23 cellular contexts compared by ENCODE assay signal in the genomic region with DNA sequence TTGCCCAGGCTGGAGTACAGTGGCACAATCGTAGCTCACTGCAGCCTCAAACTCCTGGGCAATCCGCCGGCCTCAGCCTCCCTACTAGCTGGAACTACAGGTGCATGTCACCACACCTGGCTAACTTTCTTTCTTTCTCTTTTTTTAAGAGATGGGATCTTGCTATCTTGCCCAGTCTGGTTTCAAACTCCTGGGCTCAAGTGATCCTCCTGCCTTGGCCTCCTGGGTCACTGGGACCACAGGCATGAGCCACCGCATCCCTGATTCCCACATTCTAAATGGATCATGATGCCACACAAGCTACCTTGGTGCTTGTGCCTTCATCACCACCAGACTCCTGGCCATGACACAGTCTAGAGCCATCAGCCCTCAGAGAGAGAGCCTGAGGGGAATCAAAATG. TPM values are rescaled to one million over a fixed set of nuclear protein-coding genes. Genes with fewer than 3 reads are reported as not detected.
DNase-seq lines count a peak whose midpoint lies in the region; ATAC-seq, FAIRE-seq and TF ChIP-seq lines count a peak whose summit lies in the region.
"Had no signal": no experiment of that assay in that cellular context is flagged by ENCODE, and none has a peak within 500 bp of the region (broad histone marks: within the 10 kb centered on the region; RNA-seq: fewer than 3 reads in every experiment).

No MANE protein-coding gene starts in this region.

- FAIRE-seq in K562 (lab: Jason Lieb, UNC) (no peak), kidney (lab: Jason Lieb, UNC) (no peak), small intestine (lab: Jason Lieb, UNC) (no peak)
- FAIRE-seq: GM12892, GM19239 had no signal

- H3K4me1 ChIP-seq in K562 (replicated peaks in 1 of 2; ENCODE audit: control insufficient read depth in 2 of 2, insufficient read depth in 2 of 2, low read length in 2 of 2) (0 out of 5 replicates have a peak, but pooled peaks cover 0 to 2% of the 10 kb centered on the region in 2 experiments), kidney (ENCODE audit: control insufficient read depth in 1 of 2, insufficient read depth in 1 of 2, low read depth in 1 of 2, low read length in 2 of 2) (peaks cover 30 to 64% of the 10 kb centered on the region in 2 donors), small intestine (ENCODE audit: control insufficient read depth in 2 of 2, insufficient read depth in 1 of 2, low read depth in 1 of 2, low read length in 1 of 2) (peaks cover 2% of the 10 kb centered on the region in 2 donors)

- TF ChIP-seq POLR2A in K562 (conservative IDR thresholded peaks at IDR 0.05) = no peak

- POLR2A ChIA-PET in K562 (lab: Yijun Ruan, JAX) = interaction anchor here (0.6 to 1.2 kb wide), 2 partner anchors 30 to 337 kb away, joined by 3 read pairs; no protein-coding TSS in a partner anchor

- TF ChIP-seq CTCF in VCaP (conservative IDR thresholded peaks at IDR 0.05) (no peak), K562 (IDR thresholded peaks at IDR 0.05 in 2 of 3, conservative IDR thresholded peaks at IDR 0.05 in 1 of 3; ENCODE audit: insufficient read depth in 2 of 3, low read depth in 1 of 3, low read length in 3 of 3) (no peak), kidney (IDR thresholded peaks at IDR 0.05; ENCODE audit: borderline replicate concordance, extremely low read depth, insufficient read depth) (no peak)

- TF ChIP-seq RAD21 in K562 (CRISPR knock-in tag; conservative IDR thresholded peaks at IDR 0.05 in 1 of 2, IDR thresholded peaks at IDR 0.05 in 1 of 2) = no peak

- H3K9me1 ChIP-seq in K562 (ENCODE audit: control insufficient read depth, insufficient read depth, low read length) = no peaks in the 10 kb centered on the region

- H3K4me2 ChIP-seq in K562 (ENCODE audit: insufficient read depth, low read length) = no peak overlapping the region

- no peak overlapping the region for H2AFZ ChIP-seq in K562 (ENCODE audit: low read depth, low read length)

- DNase-seq in K562 (ENCODE audit: extremely low read depth in 1 of 4, low spot score in 3 of 4) = no peak
- DNase-seq in kidney = no peak
- no peak for DNase-seq in activated CD4-positive, CD25-positive, alpha-beta regulatory T cell treated with anti-CD3 and anti-CD28 coated beads, Interleukin-2, amount 50 U/mL, for 72 hours
- no peak for DNase-seq in small intestine
- DNase-seq: CD8-positive, alpha-beta memory T cell; KBM-7; MM.1S; NCI-H1048; NCI-H1694; NCI-H2081; NCI-H2171; NCI-H226; Peyer's patch; SIG-M5 had no signal

- no peak overlapping the region for H3K4me3 ChIP-seq in K562
- H3K4me3 ChIP-seq in kidney (ENCODE audit: low read length in 2 of 2) = no peak overlapping the region
- H3K4me3 ChIP-seq in small intestine (ENCODE audit: low read depth in 1 of 2, low read length in 2 of 2) = no peak overlapping the region
- H3K4me3 ChIP-seq: Peyer's patch, SK-N-MC had no signal

- H3K9ac ChIP-seq in K562 (ENCODE audit: insufficient read depth in 1 of 2, low read depth in 2 of 2, low read length in 2 of 2) = no peak overlapping the region
- peak overlapping the region in 1 of 2 donors; percentile 65 for H3K9ac ChIP-seq in kidney (ENCODE audit: low read length in 2 of 2)

- no peaks in the 10 kb centered on the region for H3K79me2 ChIP-seq in K562 (ENCODE audit: control insufficient read depth, insufficient read depth, low read length)

- intact Hi-C loops in K562 (cut with micrococcal nuclease) (no loop called here), kidney (cut with DNase I) (no loop called here)

- ATAC-seq in K562 (no peak), GM18517 (IDR thresholded peaks at IDR 0.05; ENCODE audit: unreplicated experiment) (no peak), GM19455 (IDR thresholded peaks at IDR 0.05; ENCODE audit: unreplicated experiment) (no peak)
- ATAC-seq: HCT116 had no signal

- no peaks in the 10 kb centered on the region for H4K20me1 ChIP-seq in K562 (replicated peaks; ENCODE audit: control insufficient read depth, insufficient read depth, low read length)

- WGBS in K562 (ENCODE audit: insufficient coverage, low coverage, missing lambda C conversion rate) = 100% methylated on average over 4 of the region's 4 CpGs
- 96 to 98% (median 98%) methylated on average over 4 of the region's 4 CpGs for WGBS in small intestine, 3 donors

- H3K9me3 ChIP-seq in K562 (replicated peaks; ENCODE audit: control insufficient read depth, insufficient read depth, low read depth, low read length) = no peaks in the 10 kb centered on the region
- peaks cover 0 to 4% of the 10 kb centered on the region in 2 donors for H3K9me3 ChIP-seq in kidney (ENCODE audit: control insufficient read depth in 1 of 2, low read length in 2 of 2)
- no peaks in the 10 kb centered on the region for H3K9me3 ChIP-seq in small intestine (ENCODE audit: control insufficient read depth, low read depth)
- H3K9me3 ChIP-seq: Peyer's patch had no signal

- TF ChIP-seq EP300 in K562 (IDR thresholded peaks at IDR 0.05; ENCODE audit: low read length) = no peak

- no peaks in the 10 kb centered on the region for H3K27me3 ChIP-seq in K562 (ENCODE audit: control insufficient read depth in 2 of 2, insufficient read depth in 2 of 2, low read length in 2 of 2)
- no peaks in the 10 kb centered on the region for H3K27me3 ChIP-seq in small intestine (ENCODE audit: control insufficient read depth in 2 of 2, insufficient read depth in 2 of 2, low read length in 2 of 2)
- H3K27me3 ChIP-seq: Peyer's patch had no signal

- in situ Hi-C loops in K562 (cut with MboI) = no loop called here

- peaks cover 88% of the 10 kb centered on the region for H3K36me3 ChIP-seq in K562 (ENCODE audit: control insufficient read depth, insufficient read depth, low read length)
- H3K36me3 ChIP-seq in kidney (ENCODE audit: control insufficient read depth in 1 of 2, insufficient read depth in 2 of 2, low read length in 2 of 2) = peaks cover 0 to 17% of the 10 kb centered on the region in 2 donors
- H3K36me3 ChIP-seq in small intestine (ENCODE audit: control insufficient read depth in 2 of 2, insufficient read depth in 2 of 2, low read length in 2 of 2) = no peaks in the 10 kb centered on the region
- H3K36me3 ChIP-seq: Peyer's patch had no signal

- no TSS peak for BruUV-seq in K562 (replicated peaks; lab: Mats Ljungman, UMichigan)

- CTCF ChIA-PET in K562 (lab: Yijun Ruan, JAX; ENCODE audit: low intra/inter-chr PET ratio) = no interaction called here

- H3K27ac ChIP-seq in VCaP (peak overlapping the region; percentile 84), K562 (ENCODE audit: extremely low read depth, low read depth, low read length) (no peak overlapping the region), kidney (ENCODE audit: low read depth in 2 of 2, low read length in 2 of 2) (peak overlapping the region; percentile 90 to 97), temporal lobe (ENCODE audit: low read depth, low read length) (peak overlapping the region; percentile 73), small intestine (ENCODE audit: low read depth in 1 of 2, low read length in 1 of 2) (no peak overlapping the region)
- H3K27ac ChIP-seq: C4-2B, Peyer's patch, SK-N-MC had no signal

TF ChIP-seq in K562, 482 proteins besides CTCF, POLR2A, EP300 and RAD21:
- TF ChIP-seq, protein P1, sequence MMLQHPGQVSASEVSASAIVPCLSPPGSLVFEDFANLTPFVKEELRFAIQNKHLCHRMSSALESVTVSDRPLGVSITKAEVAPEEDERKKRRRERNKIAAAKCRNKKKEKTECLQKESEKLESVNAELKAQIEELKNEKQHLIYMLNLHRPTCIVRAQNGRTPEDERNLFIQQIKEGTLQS (IDR thresholded peaks at IDR 0.05) = no peak
- TF ChIP-seq, protein P1 (CRISPR knock-in tag; conservative IDR thresholded peaks at IDR 0.05) = no peak
- peak; percentile 24; the same call in 1 of the 2 replicates for TF ChIP-seq ZNF121 (CRISPR knock-in tag; conservative IDR thresholded peaks at IDR 0.05)
- TF ChIP-seq KLF10 (CRISPR knock-in tag; IDR thresholded peaks at IDR 0.05) = no peak
- no peak for TF ChIP-seq NELFE (IDR thresholded peaks at IDR 0.05; ENCODE audit: insufficient read depth, insufficient read length)
- TF ChIP-seq MEIS2 (IDR thresholded peaks at IDR 0.05; ENCODE audit: partially characterized antibody) = no peak
- no peak for TF ChIP-seq MTA2 (IDR thresholded peaks at IDR 0.05; ENCODE audit: low read depth)
TF ChIP-seq in K562: peak in this region for 1.

RNA-seq across cellular contexts. Expression of a gene that starts 43.8 kb away (rescaled TPM):
- 108 and 130 TPM in 2 replicates for total RNA-seq in K562 (2011; cell fraction: chromatin; rRNA removed; ENCODE audit: low replicate concordance)
- total RNA-seq in K562 (2011; cell fraction: nucleolus; rRNA removed) = 98.2 and 105 TPM in 2 replicates
- total RNA-seq in K562 (2011; cell fraction: nucleoplasm; rRNA removed) = 109 and 139 TPM in 2 replicates
- total RNA-seq in K562 (2014; rRNA removed) (45.3 and 59.7 TPM in 2 replicates), K562 (2014; rRNA removed; fragmentation: Illumina TruSeq; extraction: Trizol) (48.8 and 54.3 TPM in 2 replicates), K562 (2015; rRNA removed; fragmentation: Illumina TruSeq; extraction: Trizol) (57.4 and 63.8 TPM in 2 replicates), K562 (2021) (83.8 and 93.8 TPM in 2 replicates), kidney (165 TPM), temporal lobe (14.0 TPM)
- polyA plus RNA-seq in K562 (2011; rRNA removed) (85.7 and 137 TPM in 2 replicates), K562 (2014; fragmentation: Illumina TruSeq; extraction: Trizol) (83.1 and 94.2 TPM in 2 replicates), K562 (2014; fragmentation: Nextera tagmentation; extraction: Ambion mirVana) (10 to 100 TPM; 32.6 to 38.2 TPM), K562 (2014; rRNA removed) (62.8 and 64.8 TPM in 2 replicates), kidney (ENCODE audit: insufficient read depth, low read depth, low replicate concordance) (79.9 TPM), small intestine (10 to 100 TPM; 32.3 to 70.2 (median 66.7) TPM)
- polyA plus RNA-seq in K562 (2011; cell fraction: cytosol; rRNA removed) = 83.7 and 86.2 TPM in 2 replicates
- 173 and 183 TPM in 2 replicates for polyA plus RNA-seq in K562 (2011; cell fraction: nucleus; rRNA removed)
- 59.1 and 104 TPM in 2 replicates for polyA plus RNA-seq in K562 (2012)
- 66.6 and 90.9 TPM in 2 replicates for polyA minus RNA-seq in K562 (2011; rRNA and poly(A)+ RNA removed)
- 62.9 and 70.8 TPM in 2 replicates for polyA minus RNA-seq in K562 (2011; cell fraction: cytosol; rRNA and poly(A)+ RNA removed)
- polyA minus RNA-seq in K562 (2011; cell fraction: nucleus; rRNA and poly(A)+ RNA removed) = 80.4 and 108 TPM in 2 replicates

Comparison
In these comparisons a context has a peak if more than half of its experiments do, and no peak if none do; other contexts are left out.
1. H3K27ac ChIP-seq: peak in VCaP (single experiment), kidney (2 of 2) and temporal lobe (single experiment); none in K562 (single experiment) and small intestine (0 of 2).